20 cellular contexts compared by ENCODE assay signal in the genomic region with DNA sequence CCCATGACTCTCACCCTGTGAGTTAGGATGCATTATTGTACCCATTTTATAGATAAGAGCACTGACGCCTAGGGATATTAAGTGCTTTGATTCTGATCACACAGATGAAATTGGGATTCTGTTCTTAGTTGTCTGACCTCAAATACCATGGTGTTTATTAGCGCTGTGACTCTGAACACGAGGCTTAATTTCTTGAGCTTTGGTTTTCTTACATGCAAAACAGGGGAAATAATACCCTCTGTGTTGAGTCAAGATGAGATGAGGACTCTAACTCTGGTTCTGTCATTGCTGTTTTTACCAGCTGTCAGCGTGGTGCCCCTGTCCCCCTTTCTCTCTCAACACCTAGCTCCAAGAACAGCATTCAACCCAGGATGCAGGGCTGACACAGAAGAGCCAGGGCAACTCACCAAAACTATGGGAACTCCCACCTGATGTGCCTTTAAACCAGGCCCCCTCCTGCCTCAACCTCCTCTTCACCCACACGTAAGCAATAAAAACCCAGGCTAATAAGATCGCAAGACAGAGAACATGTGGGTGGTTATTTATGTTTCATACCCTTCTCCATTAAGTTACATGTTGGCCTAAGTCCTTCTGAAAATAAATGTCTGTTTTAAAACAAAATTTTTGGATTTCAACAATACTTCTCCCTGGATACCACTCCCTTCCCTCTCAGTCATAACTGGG.
DNase-seq lines count a peak whose midpoint lies in the region; ATAC-seq and TF ChIP-seq lines count a peak whose summit lies in the region.
"Had no signal": no experiment of that assay in that cellular context is flagged by ENCODE, and none has a peak within 500 bp of the region (broad histone marks: within the 10 kb centered on the region; RNA-seq: fewer than 3 reads in every experiment).

No MANE protein-coding gene starts in this region.

- peak; percentile 46 for DNase-seq in activated CD4-positive, alpha-beta memory T cell treated with anti-CD3 and anti-CD28 coated beads for 36 hours
- DNase-seq in activated CD4-positive, alpha-beta memory T cell treated with anti-CD3 and anti-CD28 coated beads, Interleukin-2, amount 10 ng/mL, durations not matched to agents 7 days and 5 days = no peak
- DNase-seq in endodermal cell (no peak), omental fat pad (ENCODE audit: low spot score) (no peak), HK-2 (ENCODE audit: unreplicated experiment) (no peak), NCI-H1048 (lab: John Stamatoyannopoulos, UW) (no peak)
- DNase-seq: adrenal gland; C1 segment of cervical spinal cord; effector memory CD8-positive, alpha-beta T cell; heart right ventricle; naive B cell; NCI-H146; NCI-H446 treated with DMSO at 0.1 percent for 48 hours; stimulated activated naive CD4-positive, alpha-beta T cell; T-cell; upper lobe of right lung had no signal

- H3K27me3 ChIP-seq in endodermal cell (ENCODE audit: control insufficient read depth, insufficient read depth, low read length, poor library complexity, severe bottlenecking) = no peaks in the 10 kb centered on the region
- H3K27me3 ChIP-seq: adrenal gland, heart right ventricle, upper lobe of right lung had no signal

- POLR2A ChIA-PET in activated CD4-positive, alpha-beta memory T cell treated with anti-CD3 and anti-CD28 coated beads for 36 hours (lab: Charles Lee) = interaction anchor here (0.8 kb wide), 1 partner anchor 45 kb away, joined by 3 read pairs; no protein-coding TSS in a partner anchor
- POLR2A ChIA-PET in activated CD4-positive, alpha-beta memory T cell treated with anti-CD3 and anti-CD28 coated beads, Interleukin-2, amount 10 ng/mL, durations not matched to agents 7 days and 5 days (lab: Charles Lee) = no interaction called here

- TF ChIP-seq CTCF in endodermal cell (conservative IDR thresholded peaks at IDR 0.05) (no peak), omental fat pad (IDR thresholded peaks at IDR 0.05) (no peak)

- ATAC-seq in GM18868 (IDR thresholded peaks at IDR 0.05; ENCODE audit: unreplicated experiment) = peak; percentile 73
- peak; percentile 79 for ATAC-seq in HG02884 (IDR thresholded peaks at IDR 0.05; ENCODE audit: unreplicated experiment)
- ATAC-seq in omental fat pad (ENCODE audit: low FRiP score) = no peak
- ATAC-seq: effector memory CD8-positive, alpha-beta T cell; heart right ventricle; T-cell; upper lobe of right lung had no signal

- no peaks in the 10 kb centered on the region for H3K36me3 Mint-ChIP-seq in activated CD4-positive, alpha-beta memory T cell treated with anti-CD3 and anti-CD28 coated beads for 36 hours
- no peaks in the 10 kb centered on the region for H3K36me3 Mint-ChIP-seq in activated CD4-positive, alpha-beta memory T cell treated with anti-CD3 and anti-CD28 coated beads, Interleukin-2, amount 10 ng/mL, durations not matched to agents 7 days and 5 days (ENCODE audit: low read depth)
- peaks cover 4% of the 10 kb centered on the region for H3K36me3 Mint-ChIP-seq in endodermal cell (ENCODE audit: low read depth)
- H3K36me3 Mint-ChIP-seq: T-cell had no signal

- no peaks in the 10 kb centered on the region for H3K36me3 ChIP-seq in endodermal cell (ENCODE audit: control insufficient read depth, insufficient read depth, low read length)
- H3K36me3 ChIP-seq: adrenal gland, heart right ventricle, upper lobe of right lung had no signal

- peaks cover 3% of the 10 kb centered on the region for H3K4me1 ChIP-seq in endodermal cell (ENCODE audit: control insufficient read depth, insufficient read depth, low read length)
- H3K4me1 ChIP-seq: heart right ventricle, upper lobe of right lung had no signal

- 91 to 100% methylated on average over 5 to 6 of the region's 6 CpGs for whole genome bisulfite sequencing in endodermal cell (ENCODE audit: insufficient coverage in 1 of 2, insufficient read length in 1 of 2), 2 experiments

- no peak overlapping the region for H3K4me3 ChIP-seq in endodermal cell (ENCODE audit: low read length)
- H3K4me3 ChIP-seq: adrenal gland, heart right ventricle, smooth muscle cell, upper lobe of right lung had no signal

- no peaks in the 10 kb centered on the region for H3K9me3 ChIP-seq in endodermal cell (ENCODE audit: control insufficient read depth, low read length)
- H3K9me3 ChIP-seq: adrenal gland, upper lobe of right lung had no signal

- no peak overlapping the region for H3K27ac Mint-ChIP-seq in activated CD4-positive, alpha-beta memory T cell treated with anti-CD3 and anti-CD28 coated beads for 36 hours
- H3K27ac Mint-ChIP-seq in activated CD4-positive, alpha-beta memory T cell treated with anti-CD3 and anti-CD28 coated beads, Interleukin-2, amount 10 ng/mL, durations not matched to agents 7 days and 5 days = no peak overlapping the region
- no peak overlapping the region for H3K27ac Mint-ChIP-seq in endodermal cell
- H3K27ac Mint-ChIP-seq: effector memory CD8-positive, alpha-beta T cell; naive B cell; progenitor cell of endocrine pancreas had no signal

- CTCF ChIA-PET in activated CD4-positive, alpha-beta memory T cell treated with anti-CD3 and anti-CD28 coated beads for 36 hours (lab: Charles Lee) = interaction anchor here (0.8 to 1.2 kb wide), 2 partner anchors 44 to 160 kb away, joined by 3 read pairs; no protein-coding TSS in a partner anchor
- CTCF ChIA-PET in activated CD4-positive, alpha-beta memory T cell treated with anti-CD3 and anti-CD28 coated beads, Interleukin-2, amount 10 ng/mL, durations not matched to agents 7 days and 5 days (lab: Charles Lee) = interaction anchor here (1.2 kb wide), 1 partner anchor 452 kb away, joined by 3 read pairs; no protein-coding TSS in a partner anchor

- no peaks in the 10 kb centered on the region for H3K27me3 Mint-ChIP-seq in activated CD4-positive, alpha-beta memory T cell treated with anti-CD3 and anti-CD28 coated beads for 36 hours
- no peaks in the 10 kb centered on the region for H3K27me3 Mint-ChIP-seq in activated CD4-positive, alpha-beta memory T cell treated with anti-CD3 and anti-CD28 coated beads, Interleukin-2, amount 10 ng/mL, durations not matched to agents 7 days and 5 days
- H3K27me3 Mint-ChIP-seq in endodermal cell (ENCODE audit: insufficient read depth) = no peaks in the 10 kb centered on the region
- H3K27me3 Mint-ChIP-seq: effector memory CD8-positive, alpha-beta T cell; naive B cell; progenitor cell of endocrine pancreas; T-cell had no signal

- H3K4me3 Mint-ChIP-seq in activated CD4-positive, alpha-beta memory T cell treated with anti-CD3 and anti-CD28 coated beads for 36 hours = peak overlapping the region; percentile 40
- no peak overlapping the region for H3K4me3 Mint-ChIP-seq in activated CD4-positive, alpha-beta memory T cell treated with anti-CD3 and anti-CD28 coated beads, Interleukin-2, amount 10 ng/mL, durations not matched to agents 7 days and 5 days
- no peak overlapping the region for H3K4me3 Mint-ChIP-seq in endodermal cell
- H3K4me3 Mint-ChIP-seq: effector memory CD8-positive, alpha-beta T cell; naive B cell; T-cell had no signal

- H3K9ac ChIP-seq in endodermal cell (ENCODE audit: extremely low read depth, low read length, poor library complexity, severe bottlenecking) = no peak overlapping the region

- H3K4me1 Mint-ChIP-seq in activated CD4-positive, alpha-beta memory T cell treated with anti-CD3 and anti-CD28 coated beads for 36 hours (ENCODE audit: low read depth) = peaks cover 18% of the 10 kb centered on the region
- no peaks in the 10 kb centered on the region for H3K4me1 Mint-ChIP-seq in activated CD4-positive, alpha-beta memory T cell treated with anti-CD3 and anti-CD28 coated beads, Interleukin-2, amount 10 ng/mL, durations not matched to agents 7 days and 5 days
- H3K4me1 Mint-ChIP-seq in endodermal cell = no peaks in the 10 kb centered on the region
- H3K4me1 Mint-ChIP-seq: naive B cell had no signal

- H3K27ac ChIP-seq in endodermal cell (ENCODE audit: low read depth, low read length) = peak overlapping the region; percentile 15
- H3K27ac ChIP-seq: adrenal gland, heart right ventricle, upper lobe of right lung had no signal

- peaks cover 4% of the 10 kb centered on the region for H3K9me3 Mint-ChIP-seq in activated CD4-positive, alpha-beta memory T cell treated with anti-CD3 and anti-CD28 coated beads for 36 hours
- no peaks in the 10 kb centered on the region for H3K9me3 Mint-ChIP-seq in activated CD4-positive, alpha-beta memory T cell treated with anti-CD3 and anti-CD28 coated beads, Interleukin-2, amount 10 ng/mL, durations not matched to agents 7 days and 5 days
- peaks cover 2% of the 10 kb centered on the region for H3K9me3 Mint-ChIP-seq in endodermal cell
- H3K9me3 Mint-ChIP-seq: effector memory CD8-positive, alpha-beta T cell had no signal

- intact Hi-C loops in activated CD4-positive, alpha-beta memory T cell treated with anti-CD3 and anti-CD28 coated beads for 36 hours (cut with micrococcal nuclease) = loop anchor here (2.0 kb wide), 1 partner anchor 20 kb away; no protein-coding TSS in a partner anchor
